Comparison of ENCODE assay signal across 26 cellular contexts in genomic region chr5:162591724-162592123, GRCh38.
"Had no signal": no experiment of that assay in that cellular context is flagged by ENCODE, and none has a peak within 500 bp of the region (broad histone marks: within the 10 kb centered on the region; RNA-seq: fewer than 3 reads in every experiment).

No MANE protein-coding gene starts in this region.

- H3K27me3 Mint-ChIP-seq: dendritic cell treated with granulocyte-macrophage colony-stimulating factor and Interleukin-4, amounts not matched to agents 40 ng/mL and 50 ng/mL, for 4 days; effector memory CD8-positive, alpha-beta T cell; naive thymus-derived CD4-positive, alpha-beta T cell had no signal

- DNase-seq: colonic mucosa; cortex of kidney; effector CD8-positive, alpha-beta T cell; effector memory CD8-positive, alpha-beta T cell; endodermal cell; erythroblast; esophagus squamous epithelium; foreskin melanocyte; gastrocnemius medialis; glutamatergic neuron; head of caudate nucleus; heart right ventricle; hippocampal formation; left cardiac atrium; left lung; left ventricle myocardium superior; lower lobe of right lung; mesenchymal stem cell; midbrain; naive thymus-derived CD4-positive, alpha-beta T cell had no signal

- H3K27me3 ChIP-seq: colonic mucosa, esophagus squamous epithelium, gastrocnemius medialis, heart right ventricle, left lung had no signal

- H3K4me1 ChIP-seq: colonic mucosa, esophagus squamous epithelium, gastrocnemius medialis, heart right ventricle, left lung, lower lobe of right lung had no signal

- H3K4me1 Mint-ChIP-seq: endodermal cell; naive thymus-derived CD4-positive, alpha-beta T cell had no signal

- H3K36me3 Mint-ChIP-seq: naive thymus-derived CD4-positive, alpha-beta T cell had no signal

- ATAC-seq: effector memory CD8-positive, alpha-beta T cell; esophagus mucosa; gastrocnemius medialis; heart right ventricle; left cardiac atrium; left lung; left ventricle myocardium superior; lower lobe of right lung; naive thymus-derived CD4-positive, alpha-beta T cell had no signal

- H3K27ac ChIP-seq: colonic mucosa, epithelial cell of prostate, esophagus squamous epithelium, gastrocnemius medialis, heart right ventricle, left lung, lower lobe of right lung had no signal

- H3K4me3 Mint-ChIP-seq: dendritic cell treated with granulocyte-macrophage colony-stimulating factor and Interleukin-4, amounts not matched to agents 40 ng/mL and 50 ng/mL, for 4 days; effector memory CD8-positive, alpha-beta T cell; endodermal cell; naive thymus-derived CD4-positive, alpha-beta T cell had no signal

- H3K4me3 ChIP-seq: colonic mucosa, esophagus squamous epithelium, gastrocnemius medialis, heart right ventricle, left lung, lower lobe of right lung had no signal

- FAIRE-seq: endometrium, islet of Langerhans, keratinocyte had no signal

- H3K27ac Mint-ChIP-seq: dendritic cell treated with granulocyte-macrophage colony-stimulating factor and Interleukin-4, amounts not matched to agents 40 ng/mL and 50 ng/mL, for 4 days; effector memory CD8-positive, alpha-beta T cell; endodermal cell; naive thymus-derived CD4-positive, alpha-beta T cell had no signal

- H3K36me3 ChIP-seq: colonic mucosa, esophagus squamous epithelium, gastrocnemius medialis, heart right ventricle, left lung, lower lobe of right lung had no signal

- H3K9me3 ChIP-seq: colonic mucosa, esophagus squamous epithelium, gastrocnemius medialis, left lung, lower lobe of right lung had no signal
